ENCODE assay signal across 8 cellular contexts in genomic region chr17:80455328-80455710, GRCh38. TPM values are rescaled to one million over a fixed set of nuclear protein-coding genes. Genes with fewer than 3 reads are reported as not detected.
A peak's percentile ranks its signal among the peaks of the same experiment; 100 is the strongest.
DNase-seq lines count a peak whose midpoint lies in the region; ATAC-seq and TF ChIP-seq lines count a peak whose summit lies in the region.

No MANE protein-coding gene starts in this region.

- DNase-seq in 8988T (peak; percentile 69), GM12864 (ENCODE audit: low read depth) (peak; percentile 16), epithelial cell of proximal tubule (ENCODE audit: low read depth) (no peak), naive B cell (no peak), uterus (peak; percentile 51 to 62)

- no peaks in the 10 kb centered on the region for H3K36me3 ChIP-seq in uterus

- peak overlapping the region; percentile 94 to 98 for H3K27ac ChIP-seq in uterus

- intact Hi-C loops in uterus (cut with DNase I; ENCODE audit: low total_unique reads) = no loop called here

- ATAC-seq in HG03439 (IDR thresholded peaks at IDR 0.05; ENCODE audit: unreplicated experiment) (peak; percentile 19), naive B cell (ENCODE audit: low read depth in 2 of 2) (peak; percentile 12 to 27), HG03135 (IDR thresholded peaks at IDR 0.05; ENCODE audit: unreplicated experiment) (no peak)

- H3K9me3 Mint-ChIP-seq in naive B cell = peaks cover 0 to 2% (median 0%) of the 10 kb centered on the region in 7 donors

- peak overlapping the region; percentile 91 to 97 (median 94) for H3K4me3 Mint-ChIP-seq in naive B cell

- H3K9me3 ChIP-seq in uterus = no peaks in the 10 kb centered on the region

- H3K4me3 ChIP-seq in GM12864 (ENCODE audit: low read depth, low read length) (peak overlapping the region; percentile 63), WI38 (ENCODE audit: low read depth, low read length) (peak overlapping the region; percentile 68), epithelial cell of proximal tubule (ENCODE audit: low read depth, low read length) (peak overlapping the region; percentile 89), uterus (peak overlapping the region; percentile 71 to 84)

- H3K27ac Mint-ChIP-seq in naive B cell = peak overlapping the region; percentile 51 to 99 (median 97)

- peaks cover 0 to 3% of the 10 kb centered on the region in 2 donors for H3K4me1 ChIP-seq in uterus

- peaks cover 12 to 37% (median 36%) of the 10 kb centered on the region in 3 donors for H3K27me3 Mint-ChIP-seq in naive B cell

- H3K4me1 Mint-ChIP-seq in naive B cell = peaks cover 13 to 22% (median 14%) of the 10 kb centered on the region in 3 donors

- TF ChIP-seq POLR2A in uterus (IDR thresholded peaks at IDR 0.05) = no peak

- no peak for TF ChIP-seq CTCF in GM12864 (IDR thresholded peaks at IDR 0.05; ENCODE audit: low read depth, low read length, missing control alignments)
- no peak for TF ChIP-seq CTCF in WI38 (IDR thresholded peaks at IDR 0.05; ENCODE audit: low read depth, low read length)
- no peak for TF ChIP-seq CTCF in epithelial cell of proximal tubule (conservative IDR thresholded peaks at IDR 0.05; ENCODE audit: low read depth, low read length)
- TF ChIP-seq CTCF in uterus (IDR thresholded peaks at IDR 0.05) = no peak

- H3K27me3 ChIP-seq in uterus = no peaks in the 10 kb centered on the region

- no peaks in the 10 kb centered on the region for H3K36me3 Mint-ChIP-seq in naive B cell

RNA-seq across cellular contexts. Expression of gene NPTX1, which starts 21.1 kb away (rescaled TPM):
- 0.07 TPM in 1 of 2 replicates, not detected in the other for total RNA-seq in epithelial cell of proximal tubule
- not detected for polyA plus RNA-seq in naive B cell (ENCODE audit: low read depth in 6 of 6)
- total RNA-seq in uterus = 1 to 10 TPM in 2 of 4 donors, not detected in 2; 1.6 to 2.1 TPM

RNA-seq across cellular contexts. Expression of gene ENDOV, which starts 40.4 kb away (rescaled TPM):
- 8.5 and 13.5 TPM in 2 replicates for total RNA-seq in epithelial cell of proximal tubule
- polyA plus RNA-seq in naive B cell (ENCODE audit: low read depth in 6 of 6) = 10 to 100 TPM; 16.4 to 35.2 (median 20.7) TPM
- 10 to 100 TPM in 3 of 4 donors, 1 to 10 TPM in 1; 9.5 to 33.3 (median 18.5) TPM for total RNA-seq in uterus

Comparison
In these comparisons a context has a peak if more than half of its experiments do, and no peak if none do; other contexts are left out.
1. DNase-seq: peak in 8988T (single experiment), GM12864 (single experiment) and uterus (2 of 2); none in epithelial cell of proximal tubule (single experiment) and naive B cell (single experiment).
2. Peak in every context shown above with its lines, with median percentiles within 50 percentile points of each other: H3K4me3 ChIP-seq.